In genomic region chr3:107522510-107523360, GRCh38 we compare ENCODE assay signal across 1 cellular context.
TF ChIP-seq lines count a peak whose summit lies in the region.

TSS of gene BBX (plus strand) at chr3:107522962. CDS start at chr3:107710461, 187,499 bp downstream.

TF ChIP-seq in HepG2, 621 proteins besides CTCF, POLR2A, EP300 and RAD21 (continued from another document and continues in another):
- TF ChIP-seq MLXIP (CRISPR knock-in tag; IDR thresholded peaks at IDR 0.05; ENCODE audit: borderline replicate concordance) = no peak
- TF ChIP-seq JARID2 (CRISPR knock-in tag; IDR thresholded peaks at IDR 0.05; ENCODE audit: insufficient replicate concordance) = no peak
- TF ChIP-seq ATF1 (CRISPR knock-in tag; IDR thresholded peaks at IDR 0.05) = peak; percentile 71
- TF ChIP-seq ETV6 (CRISPR knock-in tag; conservative IDR thresholded peaks at IDR 0.05) = no peak
- no peak for TF ChIP-seq ATM (IDR thresholded peaks at IDR 0.05; ENCODE audit: borderline replicate concordance)
- TF ChIP-seq TFAP4 (IDR thresholded peaks at IDR 0.05; ENCODE audit: borderline replicate concordance, low read depth) = no peak
- no peak for TF ChIP-seq DZIP1 (CRISPR knock-in tag; IDR thresholded peaks at IDR 0.05)
- no peak for TF ChIP-seq ZNF234 (CRISPR knock-in tag; conservative IDR thresholded peaks at IDR 0.05)
- no peak for TF ChIP-seq REXO4 (CRISPR knock-in tag; IDR thresholded peaks at IDR 0.05; ENCODE audit: borderline replicate concordance)
- no peak for TF ChIP-seq PLSCR1 (CRISPR knock-in tag; IDR thresholded peaks at IDR 0.05; ENCODE audit: borderline replicate concordance)
- TF ChIP-seq TEAD3 (CRISPR knock-in tag; optimal IDR thresholded peaks at IDR 0.05; ENCODE audit: borderline replicate concordance) = no peak
- no peak for TF ChIP-seq ZNF275 (CRISPR knock-in tag; IDR thresholded peaks at IDR 0.05; ENCODE audit: borderline replicate concordance)
- TF ChIP-seq ZNF251 (CRISPR knock-in tag; IDR thresholded peaks at IDR 0.05) = no peak
- TF ChIP-seq SPEN (CRISPR knock-in tag; IDR thresholded peaks at IDR 0.05; ENCODE audit: low read depth) = no peak
- 0 out of 2 replicates have a peak, but pooled peaks have one; percentile 26 for TF ChIP-seq MYPOP (CRISPR knock-in tag; IDR thresholded peaks at IDR 0.05)
- peak; percentile 42; the same call in 1 of the 2 replicates for TF ChIP-seq ATF7-NPFF (CRISPR knock-in tag; IDR thresholded peaks at IDR 0.05; ENCODE audit: low read depth)
- no peak for TF ChIP-seq ZFP41 (CRISPR knock-in tag; IDR thresholded peaks at IDR 0.05; ENCODE audit: borderline replicate concordance)
- TF ChIP-seq IRX3 (CRISPR knock-in tag; IDR thresholded peaks at IDR 0.05; ENCODE audit: borderline replicate concordance, low read depth) = no peak
- TF ChIP-seq SNAPC4 (CRISPR knock-in tag; IDR thresholded peaks at IDR 0.05) = no peak
- peak; percentile 62 for TF ChIP-seq CREM (IDR thresholded peaks at IDR 0.05)
- TF ChIP-seq CREM (CRISPR knock-in tag; IDR thresholded peaks at IDR 0.05) = no peak
- peak; percentile 55; the same call in 1 of the 2 replicates for TF ChIP-seq ARNT2 (CRISPR knock-in tag; IDR thresholded peaks at IDR 0.05; ENCODE audit: low read depth)
- no peak for TF ChIP-seq ZNF253 (CRISPR knock-in tag; IDR thresholded peaks at IDR 0.05; ENCODE audit: borderline replicate concordance)
- peak; percentile 99 for TF ChIP-seq NFYC (CRISPR knock-in tag; IDR thresholded peaks at IDR 0.05)
- TF ChIP-seq NRL (CRISPR knock-in tag; IDR thresholded peaks at IDR 0.05; ENCODE audit: borderline replicate concordance) = no peak
- TF ChIP-seq ZBTB37 (CRISPR knock-in tag; IDR thresholded peaks at IDR 0.05) = no peak
- 0 out of 2 replicates have a peak, but pooled peaks have one; percentile 8 for TF ChIP-seq ZKSCAN8 (CRISPR knock-in tag; IDR thresholded peaks at IDR 0.05; ENCODE audit: borderline replicate concordance)
- TF ChIP-seq ARID4A (CRISPR knock-in tag; IDR thresholded peaks at IDR 0.05; ENCODE audit: borderline replicate concordance) = peak; percentile 69; the same call in 1 of the 2 replicates
- TF ChIP-seq ZBTB46 (CRISPR knock-in tag; IDR thresholded peaks at IDR 0.05; ENCODE audit: borderline replicate concordance) = no peak
- TF ChIP-seq SRF (IDR thresholded peaks at IDR 0.05; ENCODE audit: low read depth, low read length) = no peak
- TF ChIP-seq ZNF333 (CRISPR knock-in tag; IDR thresholded peaks at IDR 0.05; ENCODE audit: borderline replicate concordance) = no peak
- TF ChIP-seq IKZF4 (CRISPR knock-in tag; IDR thresholded peaks at IDR 0.05; ENCODE audit: borderline replicate concordance, low read depth, not compliant biosample characterization) = no peak
- TF ChIP-seq SALL2 (CRISPR knock-in tag; IDR thresholded peaks at IDR 0.05) = no peak
- no peak for TF ChIP-seq TRIM24 (CRISPR knock-in tag; IDR thresholded peaks at IDR 0.05)
- no peak for TF ChIP-seq SMARCC2 (IDR thresholded peaks at IDR 0.05)
